ENCODE assay signal across 16 cellular contexts in the genomic region with DNA sequence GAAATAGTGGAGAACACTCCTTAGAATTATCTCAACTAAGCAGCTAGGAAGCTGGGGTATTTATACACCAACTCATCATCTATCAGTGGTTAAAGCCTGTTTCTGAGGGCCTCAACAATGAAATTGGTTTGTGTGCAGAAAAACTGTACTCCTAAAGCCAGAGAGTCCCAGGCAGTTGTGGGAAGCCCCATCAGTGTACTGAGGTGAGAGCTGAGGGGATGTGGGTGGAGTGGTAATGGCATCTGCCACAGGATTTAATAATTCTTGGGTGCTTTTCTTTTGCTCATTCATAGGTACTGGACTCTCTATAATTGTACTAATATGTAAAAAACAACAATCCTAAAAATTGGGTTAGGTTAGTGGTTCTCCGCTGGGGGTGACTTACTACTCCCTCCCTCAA.
"Had no signal": no experiment of that assay in that cellular context is flagged by ENCODE, and none has a peak within 500 bp of the region (broad histone marks: within the 10 kb centered on the region; RNA-seq: fewer than 3 reads in every experiment).

No MANE protein-coding gene starts in this region.

- H3K27ac ChIP-seq: heart right ventricle, lower lobe of right lung, neural progenitor cell, transverse colon had no signal

- H3K4me1 ChIP-seq: lower lobe of right lung, neural progenitor cell, transverse colon had no signal

- H3K36me3 ChIP-seq: heart right ventricle, lower lobe of right lung, neural progenitor cell, sigmoid colon, transverse colon had no signal

- DNase-seq: activated CD4-positive, alpha-beta T cell treated with anti-CD3 and anti-CD28 coated beads, Interleukin-2, amount 10 ng/mL, durations not matched to agents 7 days and 5 days; activated CD4-positive, CD25-positive, alpha-beta regulatory T cell treated with anti-CD3 and anti-CD28 coated beads, Interleukin-2, amount 50 U/mL, for 72 hours; activated gamma-delta T cell treated with Interleukin-2 at 50 U/mL for 16 hours; activated T-cell treated with anti-CD3 and anti-CD28 coated beads, Interleukin-2, amount 50 U/mL, for 1 hour; cortex of kidney; endodermal cell; kidney; naive thymus-derived CD4-positive, alpha-beta T cell; retina; sigmoid colon; stimulated activated CD4-positive, alpha-beta T cell treated with anti-CD3 and anti-CD28 coated beads, Interleukin-4, amount 100 ng/mL, for 1 hour; stimulated activated naive CD4-positive, alpha-beta T cell treated with Interleukin-2 at 50 U/mL for 16 hours; transverse colon had no signal

- H3K9me3 ChIP-seq: heart right ventricle, lower lobe of right lung, sigmoid colon, transverse colon had no signal

- H3K4me3 ChIP-seq: heart right ventricle, lower lobe of right lung, neural progenitor cell, sigmoid colon, transverse colon had no signal

- H3K27me3 ChIP-seq: heart right ventricle, neural progenitor cell, sigmoid colon, transverse colon had no signal
